ENCODE assay signal across 1 cellular context in the genomic region with DNA sequence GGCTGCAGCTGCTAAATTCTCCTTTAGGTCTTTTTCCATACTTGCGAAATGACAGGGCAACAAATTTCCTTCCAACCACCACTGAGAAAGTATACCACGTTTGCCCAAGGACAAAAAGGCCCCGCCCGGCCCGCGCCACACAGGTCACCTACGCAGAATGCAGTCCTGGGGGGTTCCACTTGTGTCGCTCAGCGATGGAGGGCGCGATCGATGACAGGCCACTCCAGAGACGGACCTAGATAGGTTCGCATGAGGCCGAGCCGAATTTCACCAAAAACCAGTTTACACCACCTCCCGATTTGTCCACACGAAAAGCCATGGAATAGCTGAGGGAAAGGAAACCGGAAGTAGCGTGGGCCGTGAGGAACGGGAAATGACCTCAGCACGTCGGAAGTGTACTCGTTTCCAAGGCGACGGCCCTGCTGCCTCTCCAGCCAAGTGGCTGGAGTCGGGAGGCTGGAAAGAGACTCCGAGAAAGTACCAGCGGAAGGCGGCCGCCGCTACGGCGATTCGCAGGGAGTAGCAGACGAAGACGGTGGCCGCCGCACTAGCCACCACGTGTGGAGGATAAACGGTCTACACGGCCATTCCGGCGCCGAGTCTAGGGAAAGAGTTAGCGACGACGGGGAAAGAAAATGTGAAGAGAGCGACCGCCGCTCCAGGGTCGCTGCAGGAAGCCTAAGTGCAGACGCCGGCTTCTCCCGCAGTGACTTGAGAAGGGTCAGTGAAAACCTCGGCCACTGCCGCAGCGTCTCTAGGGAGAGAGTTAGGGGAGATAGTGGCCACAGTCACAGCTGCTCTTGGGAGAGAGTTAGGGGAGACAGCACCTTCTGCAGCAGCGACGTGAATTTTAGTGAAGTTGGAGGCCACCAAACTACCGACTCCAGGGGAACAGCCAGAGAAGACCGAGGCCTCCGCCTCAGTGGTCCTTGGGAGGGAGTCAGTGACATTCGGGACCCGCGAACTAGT.
TF ChIP-seq lines count a peak whose summit lies in the region.

Gene ANKRD42 (plus strand): TSS at position 398 of the 969 bp plus-strand sequence. CDS start 959 bp downstream, outside the sequence.

TF ChIP-seq in WTC11, 78 proteins besides CTCF, POLR2A, EP300 and RAD21 (continued from another document and continues in another):
- TF ChIP-seq GRHL2 (CRISPR knock-in tag; IDR thresholded peaks at IDR 0.05; ENCODE audit: insufficient replicate concordance, severe bottlenecking) = no peak
- TF ChIP-seq USF1 (CRISPR knock-in tag; IDR thresholded peaks at IDR 0.05) = no peak
- TF ChIP-seq MXD4 (CRISPR knock-in tag; IDR thresholded peaks at IDR 0.05; ENCODE audit: borderline replicate concordance) = no peak
- TF ChIP-seq, protein P1, sequence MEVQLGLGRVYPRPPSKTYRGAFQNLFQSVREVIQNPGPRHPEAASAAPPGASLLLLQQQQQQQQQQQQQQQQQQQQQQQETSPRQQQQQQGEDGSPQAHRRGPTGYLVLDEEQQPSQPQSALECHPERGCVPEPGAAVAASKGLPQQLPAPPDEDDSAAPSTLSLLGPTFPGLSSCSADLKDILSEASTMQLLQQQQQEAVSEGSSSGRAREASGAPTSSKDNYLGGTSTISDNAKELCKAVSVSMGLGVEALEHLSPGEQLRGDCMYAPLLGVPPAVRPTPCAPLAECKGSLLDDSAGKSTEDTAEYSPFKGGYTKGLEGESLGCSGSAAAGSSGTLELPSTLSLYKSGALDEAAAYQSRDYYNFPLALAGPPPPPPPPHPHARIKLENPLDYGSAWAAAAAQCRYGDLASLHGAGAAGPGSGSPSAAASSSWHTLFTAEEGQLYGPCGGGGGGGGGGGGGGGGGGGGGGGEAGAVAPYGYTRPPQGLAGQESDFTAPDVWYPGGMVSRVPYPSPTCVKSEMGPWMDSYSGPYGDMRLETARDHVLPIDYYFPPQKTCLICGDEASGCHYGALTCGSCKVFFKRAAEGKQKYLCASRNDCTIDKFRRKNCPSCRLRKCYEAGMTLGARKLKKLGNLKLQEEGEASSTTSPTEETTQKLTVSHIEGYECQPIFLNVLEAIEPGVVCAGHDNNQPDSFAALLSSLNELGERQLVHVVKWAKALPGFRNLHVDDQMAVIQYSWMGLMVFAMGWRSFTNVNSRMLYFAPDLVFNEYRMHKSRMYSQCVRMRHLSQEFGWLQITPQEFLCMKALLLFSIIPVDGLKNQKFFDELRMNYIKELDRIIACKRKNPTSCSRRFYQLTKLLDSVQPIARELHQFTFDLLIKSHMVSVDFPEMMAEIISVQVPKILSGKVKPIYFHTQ (CRISPR knock-in tag; IDR thresholded peaks at IDR 0.05) = no peak
- no peak for TF ChIP-seq JUN (CRISPR knock-in tag; IDR thresholded peaks at IDR 0.05)
- TF ChIP-seq PRDM15 (CRISPR knock-in tag; IDR thresholded peaks at IDR 0.05) = no peak
- no peak for TF ChIP-seq CDX4 (CRISPR knock-in tag; IDR thresholded peaks at IDR 0.05; ENCODE audit: borderline replicate concordance)
- no peak for TF ChIP-seq RELA (CRISPR knock-in tag; IDR thresholded peaks at IDR 0.05; ENCODE audit: borderline replicate concordance)
- TF ChIP-seq, protein P2, sequence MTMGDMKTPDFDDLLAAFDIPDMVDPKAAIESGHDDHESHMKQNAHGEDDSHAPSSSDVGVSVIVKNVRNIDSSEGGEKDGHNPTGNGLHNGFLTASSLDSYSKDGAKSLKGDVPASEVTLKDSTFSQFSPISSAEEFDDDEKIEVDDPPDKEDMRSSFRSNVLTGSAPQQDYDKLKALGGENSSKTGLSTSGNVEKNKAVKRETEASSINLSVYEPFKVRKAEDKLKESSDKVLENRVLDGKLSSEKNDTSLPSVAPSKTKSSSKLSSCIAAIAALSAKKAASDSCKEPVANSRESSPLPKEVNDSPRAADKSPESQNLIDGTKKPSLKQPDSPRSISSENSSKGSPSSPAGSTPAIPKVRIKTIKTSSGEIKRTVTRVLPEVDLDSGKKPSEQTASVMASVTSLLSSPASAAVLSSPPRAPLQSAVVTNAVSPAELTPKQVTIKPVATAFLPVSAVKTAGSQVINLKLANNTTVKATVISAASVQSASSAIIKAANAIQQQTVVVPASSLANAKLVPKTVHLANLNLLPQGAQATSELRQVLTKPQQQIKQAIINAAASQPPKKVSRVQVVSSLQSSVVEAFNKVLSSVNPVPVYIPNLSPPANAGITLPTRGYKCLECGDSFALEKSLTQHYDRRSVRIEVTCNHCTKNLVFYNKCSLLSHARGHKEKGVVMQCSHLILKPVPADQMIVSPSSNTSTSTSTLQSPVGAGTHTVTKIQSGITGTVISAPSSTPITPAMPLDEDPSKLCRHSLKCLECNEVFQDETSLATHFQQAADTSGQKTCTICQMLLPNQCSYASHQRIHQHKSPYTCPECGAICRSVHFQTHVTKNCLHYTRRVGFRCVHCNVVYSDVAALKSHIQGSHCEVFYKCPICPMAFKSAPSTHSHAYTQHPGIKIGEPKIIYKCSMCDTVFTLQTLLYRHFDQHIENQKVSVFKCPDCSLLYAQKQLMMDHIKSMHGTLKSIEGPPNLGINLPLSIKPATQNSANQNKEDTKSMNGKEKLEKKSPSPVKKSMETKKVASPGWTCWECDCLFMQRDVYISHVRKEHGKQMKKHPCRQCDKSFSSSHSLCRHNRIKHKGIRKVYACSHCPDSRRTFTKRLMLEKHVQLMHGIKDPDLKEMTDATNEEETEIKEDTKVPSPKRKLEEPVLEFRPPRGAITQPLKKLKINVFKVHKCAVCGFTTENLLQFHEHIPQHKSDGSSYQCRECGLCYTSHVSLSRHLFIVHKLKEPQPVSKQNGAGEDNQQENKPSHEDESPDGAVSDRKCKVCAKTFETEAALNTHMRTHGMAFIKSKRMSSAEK (CRISPR knock-in tag; IDR thresholded peaks at IDR 0.05; ENCODE audit: borderline replicate concordance) = no peak
- TF ChIP-seq FOXK1 (CRISPR knock-in tag; IDR thresholded peaks at IDR 0.05) = peak; percentile 84
- no peak for TF ChIP-seq CREB1 (CRISPR knock-in tag; IDR thresholded peaks at IDR 0.05)
- no peak for TF ChIP-seq NR1H2 (CRISPR knock-in tag; IDR thresholded peaks at IDR 0.05)
- TF ChIP-seq, protein P3, sequence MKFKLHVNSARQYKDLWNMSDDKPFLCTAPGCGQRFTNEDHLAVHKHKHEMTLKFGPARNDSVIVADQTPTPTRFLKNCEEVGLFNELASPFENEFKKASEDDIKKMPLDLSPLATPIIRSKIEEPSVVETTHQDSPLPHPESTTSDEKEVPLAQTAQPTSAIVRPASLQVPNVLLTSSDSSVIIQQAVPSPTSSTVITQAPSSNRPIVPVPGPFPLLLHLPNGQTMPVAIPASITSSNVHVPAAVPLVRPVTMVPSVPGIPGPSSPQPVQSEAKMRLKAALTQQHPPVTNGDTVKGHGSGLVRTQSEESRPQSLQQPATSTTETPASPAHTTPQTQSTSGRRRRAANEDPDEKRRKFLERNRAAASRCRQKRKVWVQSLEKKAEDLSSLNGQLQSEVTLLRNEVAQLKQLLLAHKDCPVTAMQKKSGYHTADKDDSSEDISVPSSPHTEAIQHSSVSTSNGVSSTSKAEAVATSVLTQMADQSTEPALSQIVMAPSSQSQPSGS (CRISPR knock-in tag; IDR thresholded peaks at IDR 0.05; ENCODE audit: borderline replicate concordance, low read depth) = no peak
- TF ChIP-seq, protein P4, sequence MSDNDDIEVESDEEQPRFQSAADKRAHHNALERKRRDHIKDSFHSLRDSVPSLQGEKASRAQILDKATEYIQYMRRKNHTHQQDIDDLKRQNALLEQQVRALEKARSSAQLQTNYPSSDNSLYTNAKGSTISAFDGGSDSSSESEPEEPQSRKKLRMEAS (CRISPR knock-in tag; IDR thresholded peaks at IDR 0.05) = peak; percentile 56; the same call in 1 of the 2 replicates
- TF ChIP-seq FOXJ3 (CRISPR knock-in tag; IDR thresholded peaks at IDR 0.05; ENCODE audit: borderline replicate concordance) = no peak
- TF ChIP-seq, protein P5, sequence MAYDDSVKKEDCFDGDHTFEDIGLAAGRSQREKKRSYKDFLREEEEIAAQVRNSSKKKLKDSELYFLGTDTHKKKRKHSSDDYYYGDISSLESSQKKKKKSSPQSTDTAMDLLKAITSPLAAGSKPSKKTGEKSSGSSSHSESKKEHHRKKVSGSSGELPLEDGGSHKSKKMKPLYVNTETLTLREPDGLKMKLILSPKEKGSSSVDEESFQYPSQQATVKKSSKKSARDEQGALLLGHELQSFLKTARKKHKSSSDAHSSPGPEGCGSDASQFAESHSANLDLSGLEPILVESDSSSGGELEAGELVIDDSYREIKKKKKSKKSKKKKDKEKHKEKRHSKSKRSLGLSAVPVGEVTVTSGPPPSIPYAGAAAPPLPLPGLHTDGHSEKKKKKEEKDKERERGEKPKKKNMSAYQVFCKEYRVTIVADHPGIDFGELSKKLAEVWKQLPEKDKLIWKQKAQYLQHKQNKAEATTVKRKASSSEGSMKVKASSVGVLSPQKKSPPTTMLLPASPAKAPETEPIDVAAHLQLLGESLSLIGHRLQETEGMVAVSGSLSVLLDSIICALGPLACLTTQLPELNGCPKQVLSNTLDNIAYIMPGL (CRISPR knock-in tag; IDR thresholded peaks at IDR 0.05) = no peak; the same call in 1 of the 2 replicates
- TF ChIP-seq TCF7 (CRISPR knock-in tag; IDR thresholded peaks at IDR 0.05; ENCODE audit: low read depth) = no peak
- no peak for TF ChIP-seq ZMAT4 (CRISPR knock-in tag; IDR thresholded peaks at IDR 0.05)
- no peak; the same call in 1 of the 2 replicates for TF ChIP-seq ZNF232 (CRISPR knock-in tag; IDR thresholded peaks at IDR 0.05)
- no peak for TF ChIP-seq SMAD4 (CRISPR knock-in tag; IDR thresholded peaks at IDR 0.05)
- 0 out of 2 replicates have a peak, but pooled peaks have one; percentile 38 for TF ChIP-seq FOXP1 (CRISPR knock-in tag; IDR thresholded peaks at IDR 0.05; ENCODE audit: borderline replicate concordance)
- TF ChIP-seq ZNF425 (CRISPR knock-in tag; conservative IDR thresholded peaks at IDR 0.05) = no peak
- TF ChIP-seq ELF4 (CRISPR knock-in tag; IDR thresholded peaks at IDR 0.05; ENCODE audit: low read depth) = no peak
- no peak for TF ChIP-seq TEAD4 (CRISPR knock-in tag; IDR thresholded peaks at IDR 0.05)
- TF ChIP-seq TP53 (CRISPR knock-in tag; IDR thresholded peaks at IDR 0.05) = no peak
- TF ChIP-seq, protein P6, sequence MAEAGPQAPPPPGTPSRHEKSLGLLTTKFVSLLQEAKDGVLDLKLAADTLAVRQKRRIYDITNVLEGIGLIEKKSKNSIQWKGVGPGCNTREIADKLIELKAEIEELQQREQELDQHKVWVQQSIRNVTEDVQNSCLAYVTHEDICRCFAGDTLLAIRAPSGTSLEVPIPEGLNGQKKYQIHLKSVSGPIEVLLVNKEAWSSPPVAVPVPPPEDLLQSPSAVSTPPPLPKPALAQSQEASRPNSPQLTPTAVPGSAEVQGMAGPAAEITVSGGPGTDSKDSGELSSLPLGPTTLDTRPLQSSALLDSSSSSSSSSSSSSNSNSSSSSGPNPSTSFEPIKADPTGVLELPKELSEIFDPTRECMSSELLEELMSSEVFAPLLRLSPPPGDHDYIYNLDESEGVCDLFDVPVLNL (CRISPR knock-in tag; IDR thresholded peaks at IDR 0.05; ENCODE audit: borderline replicate concordance, low read depth) = no peak
- no peak for TF ChIP-seq ZNF423 (CRISPR knock-in tag; IDR thresholded peaks at IDR 0.05)
- no peak for TF ChIP-seq NR2C2 (CRISPR knock-in tag; IDR thresholded peaks at IDR 0.05)
